17 cellular contexts compared by ENCODE assay signal in the genomic region with DNA sequence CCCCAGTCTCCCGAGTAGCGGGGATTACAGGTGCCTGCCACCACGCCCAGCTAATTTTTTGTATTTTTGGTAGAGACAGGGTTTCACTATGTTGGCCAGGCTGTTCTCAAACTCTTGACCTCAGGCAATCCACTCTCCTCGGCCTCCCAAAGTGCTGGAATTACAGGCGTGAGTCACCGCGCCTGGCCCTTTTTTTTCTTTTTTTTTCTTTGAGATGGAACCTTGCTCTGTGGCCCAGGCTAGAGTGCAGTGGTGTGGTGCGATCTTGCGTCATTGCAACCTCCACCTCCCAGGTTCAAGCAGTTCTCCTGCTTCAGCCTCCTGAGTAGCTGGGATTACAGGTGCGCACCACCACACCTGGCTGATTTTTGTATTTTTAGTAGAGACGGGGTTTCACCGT. TPM values are rescaled to one million over a fixed set of nuclear protein-coding genes. Genes with fewer than 3 reads are reported as not detected.
"Had no signal": no experiment of that assay in that cellular context is flagged by ENCODE, and none has a peak within 500 bp of the region (broad histone marks: within the 10 kb centered on the region; RNA-seq: fewer than 3 reads in every experiment).

No MANE protein-coding gene starts in this region.

RNA-seq across cellular contexts. Expression of a gene that starts 27.0 kb away (rescaled TPM):
- total RNA-seq: hepatocyte; left cardiac atrium; left lobe of liver; left ventricle myocardium superior; lung microvascular endothelial cell; mucosa of gallbladder; naive thymus-derived CD8-positive, alpha-beta T cell; neural crest cell; osteoblast; pancreas; psoas muscle; sigmoid colon; spleen; stomach; thyroid gland; transverse colon; upper lobe of right lung had no signal
